In the genomic region with DNA sequence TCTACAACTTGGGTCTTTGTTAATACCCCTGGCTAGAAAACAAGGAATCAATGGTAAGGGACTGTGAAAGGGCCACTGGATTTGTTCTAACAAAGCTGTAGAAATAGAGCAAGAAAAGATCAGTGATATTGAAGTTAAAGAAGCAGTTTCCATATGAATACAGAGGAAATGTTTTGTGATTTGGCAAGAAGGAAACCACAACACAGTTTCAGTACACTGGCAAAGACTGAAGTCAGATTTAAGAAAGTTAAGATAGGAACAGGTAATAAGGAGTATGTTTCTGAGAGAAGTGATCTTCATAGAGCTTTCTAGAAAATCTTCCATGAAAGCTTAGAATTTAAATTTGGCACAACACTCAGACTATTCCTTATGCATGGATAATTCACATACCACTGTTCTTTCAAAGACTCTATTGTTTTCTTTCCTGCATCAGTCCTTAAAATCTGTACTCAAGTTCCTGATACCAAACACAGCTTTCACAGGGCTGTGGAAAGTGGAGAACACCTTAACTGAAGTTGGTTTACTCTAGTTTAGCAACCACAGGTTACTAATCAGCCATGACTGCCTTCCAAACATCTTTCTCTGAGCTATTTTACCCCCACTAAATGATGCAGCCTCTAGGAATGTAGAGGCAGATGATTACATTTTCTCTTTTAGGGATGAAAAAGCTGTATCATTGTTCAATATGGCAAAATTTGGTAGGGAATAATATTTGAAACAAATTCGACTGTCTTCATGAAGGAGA, we compare ENCODE assay signal across 1 cellular context.
TF ChIP-seq lines count a peak whose summit lies in the region.

No MANE protein-coding gene starts in this region.

TF ChIP-seq in HepG2, 621 proteins besides CTCF, POLR2A, EP300 and RAD21 (continued from another document):
- TF ChIP-seq, protein P1, sequence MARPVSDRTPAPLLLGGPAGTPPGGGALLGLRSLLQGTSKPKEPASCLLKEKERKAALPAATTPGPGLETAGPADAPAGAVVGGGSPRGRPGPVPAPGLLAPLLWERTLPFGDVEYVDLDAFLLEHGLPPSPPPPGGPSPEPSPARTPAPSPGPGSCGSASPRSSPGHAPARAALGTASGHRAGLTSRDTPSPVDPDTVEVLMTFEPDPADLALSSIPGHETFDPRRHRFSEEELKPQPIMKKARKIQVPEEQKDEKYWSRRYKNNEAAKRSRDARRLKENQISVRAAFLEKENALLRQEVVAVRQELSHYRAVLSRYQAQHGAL (CRISPR knock-in tag; IDR thresholded peaks at IDR 0.05; ENCODE audit: not compliant biosample characterization), result no peak
- TF ChIP-seq HMG20A (CRISPR knock-in tag; IDR thresholded peaks at IDR 0.05; ENCODE audit: borderline replicate concordance) (no peak), CCAR2 (optimal IDR thresholded peaks at IDR 0.05; ENCODE audit: low read depth, low read length) (no peak), PRPF4 (IDR thresholded peaks at IDR 0.05; ENCODE audit: low read depth, low read length, poor library complexity, severe bottlenecking) (no peak), TRIM24 (CRISPR knock-in tag; IDR thresholded peaks at IDR 0.05) (no peak), RBM22 (optimal IDR thresholded peaks at IDR 0.05; ENCODE audit: low read length) (no peak), ZNF446 (CRISPR knock-in tag; IDR thresholded peaks at IDR 0.05) (no peak), ZNF709 (CRISPR knock-in tag; IDR thresholded peaks at IDR 0.05) (no peak), ZNF839 (CRISPR knock-in tag; IDR thresholded peaks at IDR 0.05; ENCODE audit: borderline replicate concordance) (no peak), ZNF547 (CRISPR knock-in tag; IDR thresholded peaks at IDR 0.05) (no peak), ZNF766 (CRISPR knock-in tag; IDR thresholded peaks at IDR 0.05; ENCODE audit: borderline replicate concordance) (no peak)
- TF ChIP-seq, protein P2, sequence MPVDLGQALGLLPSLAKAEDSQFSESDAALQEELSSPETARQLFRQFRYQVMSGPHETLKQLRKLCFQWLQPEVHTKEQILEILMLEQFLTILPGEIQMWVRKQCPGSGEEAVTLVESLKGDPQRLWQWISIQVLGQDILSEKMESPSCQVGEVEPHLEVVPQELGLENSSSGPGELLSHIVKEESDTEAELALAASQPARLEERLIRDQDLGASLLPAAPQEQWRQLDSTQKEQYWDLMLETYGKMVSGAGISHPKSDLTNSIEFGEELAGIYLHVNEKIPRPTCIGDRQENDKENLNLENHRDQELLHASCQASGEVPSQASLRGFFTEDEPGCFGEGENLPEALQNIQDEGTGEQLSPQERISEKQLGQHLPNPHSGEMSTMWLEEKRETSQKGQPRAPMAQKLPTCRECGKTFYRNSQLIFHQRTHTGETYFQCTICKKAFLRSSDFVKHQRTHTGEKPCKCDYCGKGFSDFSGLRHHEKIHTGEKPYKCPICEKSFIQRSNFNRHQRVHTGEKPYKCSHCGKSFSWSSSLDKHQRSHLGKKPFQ (CRISPR knock-in tag; IDR thresholded peaks at IDR 0.05; ENCODE audit: insufficient replicate concordance), result no peak
